8 cellular contexts compared by ENCODE assay signal in genomic region chr19:17336872-17337674, GRCh38. TPM values are rescaled to one million over a fixed set of nuclear protein-coding genes. Genes with fewer than 3 reads are reported as not detected.
DNase-seq lines count a peak whose midpoint lies in the region; ATAC-seq and TF ChIP-seq lines count a peak whose summit lies in the region.

TSS of gene GTPBP3 (plus strand) at chr19:17337553. CDS start at chr19:17337612, 59 bp downstream.

- H3K27ac ChIP-seq in PC-3 (ENCODE audit: low read length) (peak within 1 kb of the TSS; percentile 70), epithelial cell of prostate (peak within 1 kb of the TSS; percentile 95)

- H3K4me3 ChIP-seq in PC-3 (ENCODE audit: low read length): peak within 1 kb of the TSS; percentile 86

- no peak for TF ChIP-seq CTCF in PC-3 (conservative IDR thresholded peaks at IDR 0.05; ENCODE audit: low read depth, low read length)

- POLR2A ChIA-PET in PC-3 (lab: Charles Lee; ENCODE audit: unreplicated experiment): interaction anchor here (0.6 kb wide), 1 partner anchor 20 kb away, joined by 14 read pairs; no protein-coding TSS in a partner anchor

- no peaks in the 10 kb centered on the region for H3K9me2 ChIP-seq in PC-3 (replicated peaks; ENCODE audit: low read length)

- H3K9me3 ChIP-seq in PC-3 (ENCODE audit: low read length): no peaks in the 10 kb centered on the region

- TSS peak; percentile 69 for BruUV-seq in PC-3 (replicated peaks; lab: Mats Ljungman, UMichigan)

- H4K20me1 ChIP-seq in PC-3 (ENCODE audit: low read length): no peaks in the 10 kb centered on the region

- no peaks in the 10 kb centered on the region for H3F3A ChIP-seq in PC-3 (ENCODE audit: low read length, unreplicated experiment)

- peak; percentile 74 for ATAC-seq in GM21576 (IDR thresholded peaks at IDR 0.05; ENCODE audit: unreplicated experiment)
- ATAC-seq in PC-3: peak; percentile 73

- TF ChIP-seq EP300 in Ishikawa (IDR thresholded peaks at IDR 0.05; ENCODE audit: borderline replicate concordance): no peak

- peaks cover 16% of the 10 kb centered on the region for H3K36me3 ChIP-seq in PC-3 (ENCODE audit: low read depth, low read length)

- H3K27me3 ChIP-seq in PC-3 (ENCODE audit: low read length): no peaks in the 10 kb centered on the region

- peak within 1 kb of the TSS; percentile 84 for H2AFZ ChIP-seq in PC-3 (ENCODE audit: low read length)

- peaks cover 18% of the 10 kb centered on the region for H3K4me1 ChIP-seq in PC-3 (ENCODE audit: insufficient read depth, low read length)

- CTCF ChIA-PET in PC-3 (lab: Charles Lee): no interaction called here

- peak within 1 kb of the TSS; percentile 95 for H3K9ac ChIP-seq in PC-3 (ENCODE audit: low read length)

- peak within 1 kb of the TSS; percentile 93 for H3K4me2 ChIP-seq in PC-3 (ENCODE audit: low read length)

- DNase-seq in DMS114 treated with DMSO at 0.1 percent for 48 hours (lab: John Stamatoyannopoulos, UW; ENCODE audit: unreplicated experiment) (peak; percentile 99), PC-3 (peak; percentile 99), activated T-cell treated with anti-CD3 and anti-CD28 coated beads for 48 hours (ENCODE audit: low read depth) (peak; percentile 94), epithelial cell of prostate (ENCODE audit: low read depth, low spot score) (peak; percentile 95), mucosa of gallbladder (ENCODE audit: low spot score) (peak; percentile 97)
- DNase-seq in stimulated activated CD8-positive, alpha-beta memory T cell treated with anti-CD3 and anti-CD28 coated beads, Interleukin-4, amount 100 ng/mL, for 4 hours (ENCODE audit: low read depth in 2 of 2, low spot score in 1 of 2): peak; percentile 89 to 96

- intact Hi-C loops in PC-3 (cut with micrococcal nuclease): no loop called here

- no peak for TF ChIP-seq RAD21 in Ishikawa (IDR thresholded peaks at IDR 0.05; ENCODE audit: low read depth)

- H3K79me2 ChIP-seq in PC-3 (ENCODE audit: low read length): peaks cover 30% of the 10 kb centered on the region

TF ChIP-seq in Ishikawa, 13 proteins besides CTCF, POLR2A, EP300 and RAD21:
- TF ChIP-seq TEAD4 (IDR thresholded peaks at IDR 0.05): peak; percentile 67
- peak; percentile 41; the same call in 1 of the 2 replicates for TF ChIP-seq TCF12 (IDR thresholded peaks at IDR 0.05; ENCODE audit: low read depth)
- no peak for TF ChIP-seq EGR1 (IDR thresholded peaks at IDR 0.05)
- peak; percentile 36; the same call in 1 of the 2 replicates for TF ChIP-seq ZBTB7A (IDR thresholded peaks at IDR 0.05; ENCODE audit: low read depth)
- TF ChIP-seq CEBPB (IDR thresholded peaks at IDR 0.05): no peak
- no peak for TF ChIP-seq NFIC (IDR thresholded peaks at IDR 0.05)
- no peak for TF ChIP-seq REST (IDR thresholded peaks at IDR 0.05; ENCODE audit: low read depth)
- peak; percentile 27; the same call in 1 of the 2 replicates for TF ChIP-seq USF1 (IDR thresholded peaks at IDR 0.05)
- TF ChIP-seq MAX (IDR thresholded peaks at IDR 0.05): peak; percentile 89
- TF ChIP-seq FOXM1 (IDR thresholded peaks at IDR 0.05; ENCODE audit: borderline replicate concordance, low read depth): no peak
- peak; percentile 88 for TF ChIP-seq YY1 (IDR thresholded peaks at IDR 0.05; ENCODE audit: low read depth)
- TF ChIP-seq TAF1 (IDR thresholded peaks at IDR 0.05; ENCODE audit: low read depth): peak; percentile 54; the same call in 1 of the 2 replicates
- TF ChIP-seq CREB1 (IDR thresholded peaks at IDR 0.05; ENCODE audit: low read depth): peak; percentile 17; the same call in 1 of the 2 replicates

RNA-seq across cellular contexts. Expression of gene GTPBP3, which starts in this region (rescaled TPM):
- total RNA-seq in PC-3 (2014; rRNA removed) (86.0 and 109 TPM in 2 replicates), mucosa of gallbladder (24.7 TPM)

Comparison
In these comparisons a context has a peak if more than half of its experiments do, and no peak if none do; other contexts are left out.
1. Peak in every context shown above with its lines: DNase-seq, ATAC-seq, H3K4me3 ChIP-seq and H3K27ac ChIP-seq.